ENCODE assay signal across 8 cellular contexts in the genomic region with DNA sequence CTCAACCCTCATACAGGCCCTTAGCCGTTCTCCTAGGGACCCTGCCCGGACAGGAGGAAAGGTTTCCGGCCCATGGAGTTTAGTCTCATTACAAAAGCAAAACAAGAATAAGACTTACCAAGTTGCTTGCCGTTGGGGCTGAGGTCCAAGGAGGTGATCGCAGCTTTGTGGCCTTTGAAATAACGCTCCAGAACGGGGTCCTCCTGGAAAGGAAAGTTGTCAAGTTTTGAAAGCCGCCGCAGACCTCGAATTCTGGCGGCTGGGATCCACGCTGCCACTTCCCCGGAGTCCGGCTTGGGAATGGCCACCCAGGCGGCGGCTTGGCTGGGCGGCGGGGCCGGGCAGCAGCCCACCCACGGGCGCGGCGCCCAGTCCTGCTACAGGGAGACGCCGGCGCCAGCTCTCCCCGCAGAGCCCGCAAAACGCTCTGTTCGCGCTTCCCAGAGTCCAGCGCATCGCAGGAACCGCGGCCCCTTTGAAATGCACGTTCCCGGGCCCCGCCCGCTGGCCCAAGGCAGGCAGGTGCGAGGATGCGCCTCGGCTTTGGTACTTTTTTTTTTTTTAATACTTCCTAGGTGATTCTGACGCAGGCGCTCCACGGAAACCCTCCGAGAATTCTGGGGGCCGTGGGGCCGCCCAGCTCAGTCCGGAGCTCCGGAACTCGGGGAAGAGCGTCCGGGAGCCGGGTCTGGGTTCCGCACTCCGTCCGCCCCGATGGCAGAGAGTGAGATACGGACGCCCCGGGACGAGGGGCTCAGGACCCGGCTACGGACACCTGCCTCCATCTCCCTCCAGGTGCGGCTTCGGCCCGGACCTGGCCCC. TPM values are rescaled to one million over a fixed set of nuclear protein-coding genes. Genes with fewer than 3 reads are reported as not detected.
DNase-seq lines count a peak whose midpoint lies in the region; ATAC-seq and TF ChIP-seq lines count a peak whose summit lies in the region.

No MANE protein-coding gene starts in this region.

- H3K36me3 Mint-ChIP-seq in activated T-helper 2 cell treated with anti-CD3 and anti-CD28 coated beads, Interferon-gamma antibody, Interleukin-2, Interleukin-4, amounts not matched to agents 10 μg/mL and 5 μg/mL and 100 μg/mL, durations not matched to agents 14 hours and 24 hours and 36 hours (ENCODE audit: low read depth), result peaks cover 35% of the 10 kb centered on the region

- intact Hi-C loops in activated T-helper 2 cell treated with anti-CD3 and anti-CD28 coated beads, Interferon-gamma antibody, Interleukin-2, Interleukin-4, amounts not matched to agents 10 μg/mL and 5 μg/mL and 100 μg/mL, durations not matched to agents 14 hours and 24 hours and 36 hours (cut with micrococcal nuclease), result loop anchor here (1.0 to 2.0 kb wide), 2 partner anchors 362 to 1383 kb away; partner anchors contain the start of genes CEP290 and TMTC3
- intact Hi-C loops in tibial artery (cut with DNase I; ENCODE audit: low total_unique reads), result loop anchor here (5.0 to 10.0 kb wide), 2 partner anchors 58 to 480 kb away; no protein-coding TSS in a partner anchor

- peak overlapping the region; percentile 28 for H3K4ac ChIP-seq in neuronal stem cell (ENCODE audit: low read length)

- H3K79me1 ChIP-seq in neuronal stem cell (ENCODE audit: low read depth, low read length), result peaks cover 3% of the 10 kb centered on the region

- peak overlapping the region; percentile 87 for H3K23ac ChIP-seq in neuronal stem cell (ENCODE audit: low read depth, low read length, poor library complexity)

- H2AK5ac ChIP-seq in neuronal stem cell (ENCODE audit: low read depth, low read length), result no peak overlapping the region

- H3K27me3 ChIP-seq in neuronal stem cell (ENCODE audit: control insufficient read depth in 3 of 3, insufficient read depth in 3 of 3, low read depth in 1 of 3, low read length in 3 of 3) (no peaks in the 10 kb centered on the region), tibial artery (no peaks in the 10 kb centered on the region)

- H3K9ac ChIP-seq in neuronal stem cell (ENCODE audit: low read depth, low read length, poor library complexity), result peak overlapping the region; percentile 90

- peak overlapping the region; percentile 32 for H2BK15ac ChIP-seq in neuronal stem cell (ENCODE audit: low read length)

- peak overlapping the region; percentile 72 for H2BK5ac ChIP-seq in neuronal stem cell (ENCODE audit: low read length)

- TF ChIP-seq CTCF in 22Rv1 (IDR thresholded peaks at IDR 0.05) (peak; percentile 70), fibroblast of villous mesenchyme (IDR thresholded peaks at IDR 0.05; ENCODE audit: insufficient read depth, low read depth, low read length) (no peak), tibial artery (IDR thresholded peaks at IDR 0.05) (no peak)

- DNase-seq in NCI-H526 treated with DMSO at 0.1 percent for 48 hours (lab: John Stamatoyannopoulos, UW) (peak; percentile 56), fibroblast of villous mesenchyme (ENCODE audit: low read depth) (peak; percentile 35), neuronal stem cell (ENCODE audit: low spot score) (peak; percentile 46), tibial artery (peak; percentile 24 to 69)
- peak; percentile 40 for DNase-seq in activated T-helper 2 cell treated with anti-CD3 and anti-CD28 coated beads, Interferon-gamma antibody, Interleukin-2, Interleukin-4, amounts not matched to agents 10 μg/mL and 5 μg/mL and 100 μg/mL, durations not matched to agents 14 hours and 24 hours and 36 hours (ENCODE audit: low spot score)

- H2BK12ac ChIP-seq in neuronal stem cell (ENCODE audit: low read length), result no peak overlapping the region

- H3K27me3 Mint-ChIP-seq in activated T-helper 2 cell treated with anti-CD3 and anti-CD28 coated beads, Interferon-gamma antibody, Interleukin-2, Interleukin-4, amounts not matched to agents 10 μg/mL and 5 μg/mL and 100 μg/mL, durations not matched to agents 14 hours and 24 hours and 36 hours (ENCODE audit: low read depth), result no peaks in the 10 kb centered on the region

- H3K18ac ChIP-seq in neuronal stem cell (ENCODE audit: low read length), result peak overlapping the region; percentile 74

- H3K27ac Mint-ChIP-seq in activated T-helper 2 cell treated with anti-CD3 and anti-CD28 coated beads, Interferon-gamma antibody, Interleukin-2, Interleukin-4, amounts not matched to agents 10 μg/mL and 5 μg/mL and 100 μg/mL, durations not matched to agents 14 hours and 24 hours and 36 hours, result peak overlapping the region; percentile 99

- ATAC-seq in GM18511 (IDR thresholded peaks at IDR 0.05; ENCODE audit: unreplicated experiment), result peak; percentile 37
- ATAC-seq in HG02981 (IDR thresholded peaks at IDR 0.05; ENCODE audit: unreplicated experiment), result peak; percentile 22

- H4K8ac ChIP-seq in neuronal stem cell (ENCODE audit: low read depth, low read length), result no peak overlapping the region

- H3K9me3 ChIP-seq in neuronal stem cell (replicated peaks in 1 of 2; ENCODE audit: control insufficient read depth in 2 of 2, insufficient read depth in 1 of 2, low read depth in 1 of 2, low read length in 2 of 2) (no peaks in the 10 kb centered on the region), tibial artery (no peaks in the 10 kb centered on the region)

- H3K4me1 Mint-ChIP-seq in activated T-helper 2 cell treated with anti-CD3 and anti-CD28 coated beads, Interferon-gamma antibody, Interleukin-2, Interleukin-4, amounts not matched to agents 10 μg/mL and 5 μg/mL and 100 μg/mL, durations not matched to agents 14 hours and 24 hours and 36 hours (ENCODE audit: low read depth), result peaks cover 52% of the 10 kb centered on the region

- H3K36me3 ChIP-seq in neuronal stem cell (replicated peaks in 1 of 2; ENCODE audit: control insufficient read depth in 2 of 2, insufficient read depth in 2 of 2, low read length in 2 of 2) (peaks cover 0 to 29% of the 10 kb centered on the region in 2 donors), tibial artery (no peaks in the 10 kb centered on the region)

- H3K27ac ChIP-seq in 22Rv1 (peak overlapping the region; percentile 93), neuronal stem cell (replicated peaks; ENCODE audit: low read length) (peak overlapping the region; percentile 95), tibial artery (peak overlapping the region; percentile 89 to 99)

- no peak overlapping the region for H4K91ac ChIP-seq in neuronal stem cell (ENCODE audit: low read depth, low read length, poor library complexity)

- no peaks in the 10 kb centered on the region for H3K9me3 Mint-ChIP-seq in activated T-helper 2 cell treated with anti-CD3 and anti-CD28 coated beads, Interferon-gamma antibody, Interleukin-2, Interleukin-4, amounts not matched to agents 10 μg/mL and 5 μg/mL and 100 μg/mL, durations not matched to agents 14 hours and 24 hours and 36 hours

- H3K4me3 Mint-ChIP-seq in activated T-helper 2 cell treated with anti-CD3 and anti-CD28 coated beads, Interferon-gamma antibody, Interleukin-2, Interleukin-4, amounts not matched to agents 10 μg/mL and 5 μg/mL and 100 μg/mL, durations not matched to agents 14 hours and 24 hours and 36 hours (ENCODE audit: low read depth), result peak overlapping the region; percentile 99

- H2AFZ ChIP-seq in neuronal stem cell (ENCODE audit: low read length), result peak overlapping the region; percentile 99

- WGBS in neuronal stem cell (ENCODE audit: extremely low coverage in 2 of 2, insufficient read length in 2 of 2, insufficient replicate concordance in 1 of 2), 2 donors, result no CpG with 5 or more reads among the region's 67 CpGs

- H3K14ac ChIP-seq in neuronal stem cell (ENCODE audit: low read length), result no peak overlapping the region

- H2BK120ac ChIP-seq in neuronal stem cell (ENCODE audit: low read depth, low read length), result peak overlapping the region; percentile 69

- peaks cover 0 to 5% of the 10 kb centered on the region in 2 donors for H3K4me1 ChIP-seq in neuronal stem cell (ENCODE audit: control insufficient read depth in 2 of 2, insufficient read depth in 1 of 2, low read depth in 1 of 2, low read length in 2 of 2)
- H3K4me1 ChIP-seq in tibial artery, result peaks cover 0 to 47% (median 27%) of the 10 kb centered on the region in 4 donors

- peak overlapping the region; percentile 94 for H3K4me2 ChIP-seq in neuronal stem cell (ENCODE audit: insufficient read depth, low read length, poor library complexity, severe bottlenecking)

- H3K4me3 ChIP-seq in fibroblast of villous mesenchyme (ENCODE audit: low read depth, low read length), result peak overlapping the region; percentile 87
- peak overlapping the region; percentile 78 to 91 for H3K4me3 ChIP-seq in neuronal stem cell (ENCODE audit: low read length in 2 of 2)
- peak overlapping the region; percentile 89 to 99 for H3K4me3 ChIP-seq in tibial artery

RNA-seq across cellular contexts. Expression of gene GALNT4, which starts 0.6 kb away (rescaled TPM):
- total RNA-seq in activated T-helper 2 cell treated with anti-CD3 and anti-CD28 coated beads, Interferon-gamma antibody, Interleukin-2, Interleukin-4, amounts not matched to agents 10 μg/mL and 5 μg/mL and 100 μg/mL, durations not matched to agents 14 hours and 24 hours and 36 hours, result 8.8 and 9.1 TPM in 2 replicates
- 11.9 and 15.5 TPM in 2 replicates for total RNA-seq in fibroblast of villous mesenchyme
- 0.43 TPM for polyA plus RNA-seq in neuronal stem cell (2013, experiment 1 of 2)
- 0.60 TPM for polyA plus RNA-seq in neuronal stem cell (2013, experiment 2 of 2)

RNA-seq across cellular contexts. Expression of gene POC1B, which starts 0.6 kb away (rescaled TPM):
- 24.8 and 25.5 TPM in 2 replicates for total RNA-seq in activated T-helper 2 cell treated with anti-CD3 and anti-CD28 coated beads, Interferon-gamma antibody, Interleukin-2, Interleukin-4, amounts not matched to agents 10 μg/mL and 5 μg/mL and 100 μg/mL, durations not matched to agents 14 hours and 24 hours and 36 hours
- total RNA-seq in fibroblast of villous mesenchyme, result 13.5 and 35.0 TPM in 2 replicates
- polyA plus RNA-seq in neuronal stem cell (2013, experiment 1 of 2), result 19.1 TPM
- polyA plus RNA-seq in neuronal stem cell (2013, experiment 2 of 2), result 19.1 TPM

Comparison
In these comparisons a context has a peak if more than half of its experiments do, and no peak if none do; other contexts are left out.
1. Peak in every context shown above with its lines: DNase-seq, ATAC-seq, H3K4me3 ChIP-seq and H3K27ac ChIP-seq.